1 cellular context compared by ENCODE assay signal in genomic region chr10:62614389-62615157, GRCh38.
TF ChIP-seq lines count a peak whose summit lies in the region.

No MANE protein-coding gene starts in this region.

TF ChIP-seq in WTC11, 78 proteins besides CTCF, POLR2A, EP300 and RAD21 (continued from another document):
- TF ChIP-seq AFF4 (CRISPR knock-in tag; IDR thresholded peaks at IDR 0.05; ENCODE audit: borderline replicate concordance) (no peak), NR3C1 (CRISPR knock-in tag; conservative IDR thresholded peaks at IDR 0.05; ENCODE audit: low read depth) (no peak), ARID4B (CRISPR knock-in tag; IDR thresholded peaks at IDR 0.05; ENCODE audit: borderline replicate concordance) (no peak), ATF1 (CRISPR knock-in tag; IDR thresholded peaks at IDR 0.05) (no peak), HMGA2 (CRISPR knock-in tag; IDR thresholded peaks at IDR 0.05) (no peak), ATF6 (CRISPR knock-in tag; IDR thresholded peaks at IDR 0.05) (no peak), JAZF1 (CRISPR knock-in tag; IDR thresholded peaks at IDR 0.05) (no peak), ZNF219 (CRISPR knock-in tag; IDR thresholded peaks at IDR 0.05; ENCODE audit: borderline replicate concordance) (no peak), NFATC4 (CRISPR knock-in tag; IDR thresholded peaks at IDR 0.05) (no peak), USF2 (CRISPR knock-in tag; IDR thresholded peaks at IDR 0.05) (no peak)
TF ChIP-seq in WTC11: peak in this region for 0.
